18 cellular contexts compared by ENCODE assay signal in the genomic region with DNA sequence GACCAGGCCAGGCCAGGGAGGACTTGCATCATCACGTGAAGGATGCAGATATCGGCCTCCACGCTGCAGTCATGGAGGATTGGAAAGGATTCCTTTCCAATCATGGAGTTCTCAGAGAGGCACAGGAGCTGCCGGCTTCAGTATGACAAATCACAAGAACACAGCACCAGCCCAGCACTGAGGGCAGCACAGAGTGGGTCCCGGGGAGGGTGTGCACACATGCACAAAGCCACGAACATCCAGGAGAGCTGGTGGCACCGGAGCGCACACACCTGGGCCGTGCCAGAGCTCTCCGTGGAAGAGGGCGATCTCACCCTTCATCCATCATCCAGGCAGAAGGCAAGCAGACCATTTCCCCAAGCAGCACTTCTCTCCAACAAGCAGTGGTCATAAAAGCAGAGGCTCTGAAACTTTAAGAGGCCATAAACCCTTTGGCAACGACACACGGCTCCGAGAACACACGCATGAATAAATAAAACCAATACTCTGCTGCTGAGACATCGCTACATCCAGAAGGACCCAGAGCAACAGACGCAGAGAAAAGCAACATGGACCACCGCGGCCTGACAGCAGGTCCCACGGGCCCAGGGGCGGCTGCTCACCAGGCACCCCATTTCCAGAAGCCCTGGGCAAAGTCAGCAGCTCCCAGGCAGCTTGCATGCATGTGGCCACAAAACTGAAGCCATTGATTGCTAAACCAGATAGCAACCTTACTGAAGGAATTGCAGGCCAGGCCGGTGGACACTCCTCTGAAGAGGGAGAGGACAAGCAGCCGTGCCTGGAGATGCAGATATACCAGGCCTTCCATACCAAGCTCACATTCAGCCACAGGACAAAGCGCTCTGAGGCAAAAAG.
A peak's percentile ranks its signal among the peaks of the same experiment; 100 is the strongest.
DNase-seq lines count a peak whose midpoint lies in the region; ATAC-seq and TF ChIP-seq lines count a peak whose summit lies in the region.
"Had no signal": no experiment of that assay in that cellular context is flagged by ENCODE, and none has a peak within 500 bp of the region (broad histone marks: within the 10 kb centered on the region; RNA-seq: fewer than 3 reads in every experiment).

No MANE protein-coding gene starts in this region.

- no peak overlapping the region for H3K9ac ChIP-seq in neuronal stem cell (ENCODE audit: low read depth, low read length, poor library complexity)

- peak; percentile 71 for DNase-seq in DMS79 treated with DMSO at 0.1 percent for 48 hours (lab: John Stamatoyannopoulos, UW)
- peak; percentile 72 for DNase-seq in LNCaP clone FGC (ENCODE audit: low read depth)
- no peak for DNase-seq in neuronal stem cell (ENCODE audit: low spot score)
- DNase-seq in head of caudate nucleus: no peak
- DNase-seq in stimulated activated CD4-positive, alpha-beta T cell treated with anti-CD3 and anti-CD28 coated beads, Interleukin-4, amount 100 ng/mL, for 24 hours: no peak
- DNase-seq: ACHN; CD4-positive, CD25-positive, alpha-beta regulatory T cell; DND-41; GDM1; GOT3; NCI-H146; NCI-H2107; NCI-H82; SJCRH30 had no signal

- no peaks in the 10 kb centered on the region for H3K79me1 ChIP-seq in neuronal stem cell (ENCODE audit: low read depth, low read length)

- H3K27ac Mint-ChIP-seq in brain: peak overlapping the region in 4 of 5 experiments; percentile 27 to 93 (median 58)
- H3K27ac Mint-ChIP-seq: CD4-positive, CD25-positive, alpha-beta regulatory T cell; IgD-negative memory B cell had no signal

- H3K23ac ChIP-seq in neuronal stem cell (ENCODE audit: low read depth, low read length, poor library complexity): no peak overlapping the region

- H2BK12ac ChIP-seq in neuronal stem cell (ENCODE audit: low read length): no peak overlapping the region

- H2BK15ac ChIP-seq in neuronal stem cell (ENCODE audit: low read length): no peak overlapping the region

- H4K91ac ChIP-seq in neuronal stem cell (ENCODE audit: low read depth, low read length, poor library complexity): no peak overlapping the region

- H3K4me3 ChIP-seq in LNCaP clone FGC (ENCODE audit: low read depth, low read length) (no peak overlapping the region), neuronal stem cell (ENCODE audit: low read length in 2 of 2) (no peak overlapping the region)
- H3K4me3 ChIP-seq: SJCRH30 had no signal

- H2AFZ ChIP-seq in neuronal stem cell (ENCODE audit: low read length): peak overlapping the region; percentile 69

- H3K9me3 ChIP-seq in neuronal stem cell (replicated peaks in 1 of 2; ENCODE audit: control insufficient read depth in 2 of 2, insufficient read depth in 1 of 2, low read depth in 1 of 2, low read length in 2 of 2): peaks cover 0 to 5% of the 10 kb centered on the region in 2 donors
- H3K9me3 ChIP-seq: SJCRH30 had no signal

- no peaks in the 10 kb centered on the region for H3K36me3 ChIP-seq in neuronal stem cell (replicated peaks in 1 of 2; ENCODE audit: control insufficient read depth in 2 of 2, insufficient read depth in 2 of 2, low read length in 2 of 2)
- H3K36me3 ChIP-seq: SJCRH30 had no signal

- H3K27me3 Mint-ChIP-seq in brain: no peaks in the 10 kb centered on the region
- H3K27me3 Mint-ChIP-seq: CD4-positive, CD25-positive, alpha-beta regulatory T cell; IgD-negative memory B cell had no signal

- H3K4me2 ChIP-seq in neuronal stem cell (ENCODE audit: insufficient read depth, low read length, poor library complexity, severe bottlenecking): no peak overlapping the region

- H3K9me3 Mint-ChIP-seq in brain: peaks cover 19 to 26% (median 23%) of the 10 kb centered on the region in 5 experiments

- peak overlapping the region; percentile 11 for H3K14ac ChIP-seq in neuronal stem cell (ENCODE audit: low read length)

- no peaks in the 10 kb centered on the region for H3K27me3 ChIP-seq in neuronal stem cell (ENCODE audit: control insufficient read depth in 3 of 3, insufficient read depth in 3 of 3, low read depth in 1 of 3, low read length in 3 of 3)
- H3K27me3 ChIP-seq: SJCRH30 had no signal

- H3K27ac ChIP-seq in neuronal stem cell (replicated peaks; ENCODE audit: low read length): no peak overlapping the region
- H3K27ac ChIP-seq: RWPE1, SJCRH30 had no signal

- H2BK5ac ChIP-seq in neuronal stem cell (ENCODE audit: low read length): no peak overlapping the region

- H3K4me3 Mint-ChIP-seq in brain: no peak overlapping the region
- H3K4me3 Mint-ChIP-seq: CD4-positive, CD25-positive, alpha-beta regulatory T cell; IgD-negative memory B cell had no signal

- no peak overlapping the region for H4K8ac ChIP-seq in neuronal stem cell (ENCODE audit: low read depth, low read length)

- H3K4ac ChIP-seq in neuronal stem cell (ENCODE audit: low read length): no peak overlapping the region

- H2AK5ac ChIP-seq in neuronal stem cell (ENCODE audit: low read depth, low read length): no peak overlapping the region

- H3K4me1 Mint-ChIP-seq in brain: peaks cover 36% of the 10 kb centered on the region
- H3K4me1 Mint-ChIP-seq: IgD-negative memory B cell had no signal

- TF ChIP-seq CTCF in LNCaP clone FGC (IDR thresholded peaks at IDR 0.05; ENCODE audit: control insufficient read depth, extremely low read depth, insufficient read depth): no peak
- TF ChIP-seq CTCF in brain (conservative IDR thresholded peaks at IDR 0.05): no peak

- no CpG with 5 or more reads among the region's 24 CpGs for WGBS in neuronal stem cell (ENCODE audit: extremely low coverage in 2 of 2, insufficient read length in 2 of 2, insufficient replicate concordance in 1 of 2), 2 donors

- no peak overlapping the region for H2BK120ac ChIP-seq in neuronal stem cell (ENCODE audit: low read depth, low read length)

- ATAC-seq in HG03175 (IDR thresholded peaks at IDR 0.05; ENCODE audit: unreplicated experiment): no peak

- peak overlapping the region; percentile 29 for H3K18ac ChIP-seq in neuronal stem cell (ENCODE audit: low read length)

- intact Hi-C loops in head of caudate nucleus (cut with DNase I): no loop called here

- H3K36me3 Mint-ChIP-seq in brain: peaks cover 13% of the 10 kb centered on the region
- H3K36me3 Mint-ChIP-seq: IgD-negative memory B cell had no signal

- peaks cover 0 to 3% of the 10 kb centered on the region in 2 donors for H3K4me1 ChIP-seq in neuronal stem cell (ENCODE audit: control insufficient read depth in 2 of 2, insufficient read depth in 1 of 2, low read depth in 1 of 2, low read length in 2 of 2)

Comparison
In these comparisons a context has a peak if more than half of its experiments do, and no peak if none do; other contexts are left out.
1. DNase-seq: peak in DMS79 treated with DMSO at 0.1 percent for 48 hours (single experiment) and LNCaP clone FGC (single experiment); none in neuronal stem cell (single experiment), head of caudate nucleus (0 of 42) and stimulated activated CD4-positive, alpha-beta T cell treated with anti-CD3 and anti-CD28 coated beads, Interleukin-4, amount 100 ng/mL, for 24 hours (single experiment).